8 cellular contexts compared by ENCODE assay signal in the genomic region with DNA sequence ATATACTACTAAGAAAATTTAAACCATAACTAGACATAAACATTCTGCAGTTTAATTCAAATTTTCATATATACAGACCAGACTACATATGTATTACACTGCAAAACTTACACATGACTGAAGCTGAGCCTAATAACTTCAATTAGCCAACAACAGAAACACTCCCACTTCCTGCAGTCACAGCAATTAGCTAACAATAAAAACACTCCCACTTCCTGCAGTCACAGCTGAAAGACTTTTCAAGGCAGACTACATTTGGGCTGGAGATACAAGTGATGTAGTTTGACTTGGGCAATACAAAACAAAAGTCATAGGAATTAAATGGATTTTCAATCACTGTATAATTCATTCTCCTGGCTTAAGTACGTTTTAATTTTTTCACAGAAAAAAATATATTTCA. TPM values are rescaled to one million over a fixed set of nuclear protein-coding genes. Genes with fewer than 3 reads are reported as not detected.
DNase-seq lines count a peak whose midpoint lies in the region; ATAC-seq, FAIRE-seq and TF ChIP-seq lines count a peak whose summit lies in the region.

No MANE protein-coding gene starts in this region.

- no peak for TF ChIP-seq CTCF in breast epithelium (IDR thresholded peaks at IDR 0.05)

- peak overlapping the region in 1 of 8 donors; percentile 23 for H3K4me3 Mint-ChIP-seq in naive B cell

- peak; percentile 76 to 79 for ATAC-seq in naive B cell (ENCODE audit: low read depth in 2 of 2)
- ATAC-seq in HG02588 (IDR thresholded peaks at IDR 0.05; ENCODE audit: unreplicated experiment) = no peak

- H3K27me3 ChIP-seq in breast epithelium = no peaks in the 10 kb centered on the region

- no peaks in the 10 kb centered on the region for H3K9me3 ChIP-seq in breast epithelium

- H3K36me3 Mint-ChIP-seq in naive B cell = peaks cover 12 to 35% of the 10 kb centered on the region in 2 donors

- intact Hi-C loops in breast epithelium (cut with DNase I; ENCODE audit: low total_unique reads) = loop anchor here (10.0 kb wide), 1 partner anchor 337 kb away; no protein-coding TSS in a partner anchor

- DNase-seq in GM18507 (ENCODE audit: extremely low spot score, insufficient read length, low read depth) (no peak), NCI-H1436 treated with DMSO at 0.1 percent for 48 hours (lab: John Stamatoyannopoulos, UW) (peak; percentile 7), breast epithelium (ENCODE audit: low spot score in 2 of 2) (no peak), naive B cell (peak; percentile 32), 8988T (no peak), amniotic stem cell (lab: John Stamatoyannopoulos, UW) (no peak), DMS 273 (lab: John Stamatoyannopoulos, UW; ENCODE audit: unreplicated experiment) (no peak)

- H3K4me3 ChIP-seq in breast epithelium = no peak overlapping the region

- peak overlapping the region in 5 of 6 donors; percentile 65 to 87 (median 80) for H3K27ac Mint-ChIP-seq in naive B cell

- peak overlapping the region; percentile 22 to 34 for H3K27ac ChIP-seq in breast epithelium

- H3K4me1 ChIP-seq in breast epithelium = no peaks in the 10 kb centered on the region

- H3K9me3 Mint-ChIP-seq in naive B cell = no peaks in the 10 kb centered on the region

- H3K36me3 ChIP-seq in breast epithelium = peaks cover 8% of the 10 kb centered on the region

- FAIRE-seq in GM18507 (lab: Jason Lieb, UNC) = peak; percentile 76

- TF ChIP-seq POLR2A in breast epithelium (IDR thresholded peaks at IDR 0.05) = no peak

- H3K4me1 Mint-ChIP-seq in naive B cell = peaks cover 18 to 30% (median 22%) of the 10 kb centered on the region in 3 donors

- H3K27me3 Mint-ChIP-seq in naive B cell = no peaks in the 10 kb centered on the region

RNA-seq across cellular contexts. Expression of a gene that starts 10.3 kb away (rescaled TPM):
- 10 to 100 TPM; 40.3 to 49.8 (median 46.2) TPM for total RNA-seq in breast epithelium
- 10 to 100 TPM; 32.5 to 90.4 (median 49.4) TPM for polyA plus RNA-seq in naive B cell (ENCODE audit: low read depth in 6 of 6)

Comparison
In these comparisons a context has a peak if more than half of its experiments do, and no peak if none do; other contexts are left out.
1. DNase-seq: peak in NCI-H1436 treated with DMSO at 0.1 percent for 48 hours (single experiment) and naive B cell (single experiment); none in GM18507 (single experiment), breast epithelium (0 of 2), 8988T (single experiment), amniotic stem cell (single experiment) and DMS 273 (single experiment).